In genomic region chr12:107685360-107686248, GRCh38 we compare ENCODE assay signal across 1 cellular context.
TF ChIP-seq lines count a peak whose summit lies in the region.

Gene PWP1 (plus strand): TSS chr12:107685799. CDS start chr12:107685900, 101 bp downstream.

TF ChIP-seq in HepG2, 621 proteins besides CTCF, POLR2A, EP300 and RAD21 (continued from another document and continues in another):
- TF ChIP-seq LBX2 (CRISPR knock-in tag; IDR thresholded peaks at IDR 0.05; ENCODE audit: borderline replicate concordance) (peak; percentile 82; the same call in 1 of the 2 replicates), FIP1L1 (IDR thresholded peaks at IDR 0.05; ENCODE audit: borderline replicate concordance, insufficient read depth, low read depth, low read length) (no peak), SPEN (CRISPR knock-in tag; IDR thresholded peaks at IDR 0.05; ENCODE audit: low read depth) (peak; percentile 90), GATAD2A (CRISPR knock-in tag; IDR thresholded peaks at IDR 0.05) (peak; percentile 71), RFX3 (CRISPR knock-in tag; IDR thresholded peaks at IDR 0.05) (no peak; the same call in 1 of the 2 replicates), HOXA5 (CRISPR knock-in tag; IDR thresholded peaks at IDR 0.05) (peak; percentile 94), ZNF232 (CRISPR knock-in tag; IDR thresholded peaks at IDR 0.05; ENCODE audit: borderline replicate concordance) (peak; percentile 97), DBP (CRISPR knock-in tag; IDR thresholded peaks at IDR 0.05; ENCODE audit: not compliant biosample characterization) (peak; percentile 57), ZNF552 (CRISPR knock-in tag; IDR thresholded peaks at IDR 0.05; ENCODE audit: borderline replicate concordance) (peak; percentile 88), ZNF253 (CRISPR knock-in tag; IDR thresholded peaks at IDR 0.05; ENCODE audit: borderline replicate concordance) (0 out of 2 replicates have a peak, but pooled peaks have one; percentile 40), CREM (IDR thresholded peaks at IDR 0.05) (peak; percentile 99), CREM (CRISPR knock-in tag; IDR thresholded peaks at IDR 0.05) (peak; percentile 93), NR0B2 (CRISPR knock-in tag; IDR thresholded peaks at IDR 0.05) (peak; percentile 91), FUBP1 (CRISPR knock-in tag; IDR thresholded peaks at IDR 0.05; ENCODE audit: borderline replicate concordance) (peak; percentile 73; the same call in 1 of the 2 replicates), ZNF230 (CRISPR knock-in tag; IDR thresholded peaks at IDR 0.05) (peak; percentile 90; the same call in 1 of the 2 replicates), ZZZ3 (CRISPR knock-in tag; IDR thresholded peaks at IDR 0.05; ENCODE audit: borderline replicate concordance) (peak; percentile 94), HNF1A (IDR thresholded peaks at IDR 0.05; ENCODE audit: low read depth) (no peak), HNF1A (CRISPR knock-in tag; IDR thresholded peaks at IDR 0.05; ENCODE audit: borderline replicate concordance) (0 out of 2 replicates have a peak, but pooled peaks have one; percentile 53), ARNT2 (CRISPR knock-in tag; IDR thresholded peaks at IDR 0.05; ENCODE audit: low read depth) (peak; percentile 86), KLF16 (CRISPR knock-in tag; IDR thresholded peaks at IDR 0.05) (peak in 1 of 2 experiments; percentile 52; a peak in 2 of 4 replicates), DNMT1 (CRISPR knock-in tag; IDR thresholded peaks at IDR 0.05) (0 out of 2 replicates have a peak, but pooled peaks have one; percentile 86), HNRNPH1 (optimal IDR thresholded peaks at IDR 0.05; ENCODE audit: low read depth, low read length) (no peak), ZFP36L2 (CRISPR knock-in tag; IDR thresholded peaks at IDR 0.05) (no peak), ZNF34 (CRISPR knock-in tag; IDR thresholded peaks at IDR 0.05; ENCODE audit: borderline replicate concordance) (no peak), TOE1 (CRISPR knock-in tag; IDR thresholded peaks at IDR 0.05) (no peak), GRHL1 (CRISPR knock-in tag; conservative IDR thresholded peaks at IDR 0.05) (no peak), MYNN (CRISPR knock-in tag; IDR thresholded peaks at IDR 0.05; ENCODE audit: low read depth) (no peak), MLX (CRISPR knock-in tag; IDR thresholded peaks at IDR 0.05) (no peak; the same call in 1 of the 2 replicates), NFE2 (CRISPR knock-in tag; IDR thresholded peaks at IDR 0.05) (0 out of 2 replicates have a peak, but pooled peaks have one; percentile 44), CENPX (CRISPR knock-in tag; IDR thresholded peaks at IDR 0.05) (no peak), ZBTB49 (CRISPR knock-in tag; IDR thresholded peaks at IDR 0.05; ENCODE audit: borderline replicate concordance) (peak; percentile 50; the same call in 1 of the 2 replicates), ZNF276 (CRISPR knock-in tag; IDR thresholded peaks at IDR 0.05; ENCODE audit: low read depth) (no peak), ZNF660 (CRISPR knock-in tag; IDR thresholded peaks at IDR 0.05; ENCODE audit: borderline replicate concordance, low read depth) (no peak), ZNF142 (CRISPR knock-in tag; IDR thresholded peaks at IDR 0.05) (0 out of 2 replicates have a peak, but pooled peaks have one; percentile 66), ZSCAN30 (CRISPR knock-in tag; IDR thresholded peaks at IDR 0.05) (no peak), ZFP36L1 (CRISPR knock-in tag; IDR thresholded peaks at IDR 0.05) (0 out of 2 replicates have a peak, but pooled peaks have one; percentile 48), ZEB1 (IDR thresholded peaks at IDR 0.05; ENCODE audit: insufficient replicate concordance, low read depth) (no peak)
